Comparison of ENCODE assay signal across 21 cellular contexts in the genomic region with DNA sequence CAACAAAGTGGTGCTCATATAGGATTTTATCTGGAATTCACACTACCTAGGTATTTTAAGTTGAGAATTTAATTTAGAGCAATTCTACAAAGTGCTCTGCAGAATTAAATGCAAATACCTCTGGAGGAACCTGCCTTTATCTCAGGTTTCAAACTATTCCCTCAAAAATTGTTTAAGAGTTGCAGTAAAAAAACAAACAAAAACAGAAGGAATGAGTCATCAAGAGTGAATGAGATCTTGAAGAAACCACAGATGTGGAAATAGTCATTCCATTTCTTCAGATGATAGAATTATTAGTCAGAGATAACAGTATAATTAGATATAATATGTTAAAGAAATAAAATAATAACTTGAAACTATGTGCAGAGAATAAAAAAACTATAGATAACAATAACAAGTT.
DNase-seq lines count a peak whose midpoint lies in the region; ATAC-seq, FAIRE-seq and TF ChIP-seq lines count a peak whose summit lies in the region.
"Had no signal": no experiment of that assay in that cellular context is flagged by ENCODE, and none has a peak within 500 bp of the region (broad histone marks: within the 10 kb centered on the region; RNA-seq: fewer than 3 reads in every experiment).

No MANE protein-coding gene starts in this region.

- H3K27ac ChIP-seq in astrocyte (ENCODE audit: low read depth, low read length) (no peak overlapping the region), uterus (no peak overlapping the region)
- H3K27ac ChIP-seq: adrenal gland, colonic mucosa, epithelial cell of prostate, heart left ventricle, thyroid gland had no signal

- peak; percentile 15 for DNase-seq in HTR-8/SVneo (ENCODE audit: insufficient read length, low spot score)
- peak; percentile 34 for DNase-seq in astrocyte (ENCODE audit: low read depth)
- DNase-seq in fibroblast of pulmonary artery (ENCODE audit: low read depth) = peak; percentile 64
- no peak for DNase-seq in RCC 7860 (ENCODE audit: low spot score)
- DNase-seq in stimulated activated CD4-positive, alpha-beta T cell treated with anti-CD3 and anti-CD28 coated beads, Interleukin-4, amount 100 ng/mL, for 1 hour = no peak
- DNase-seq in uterus = no peak
- DNase-seq: activated CD4-positive, alpha-beta T cell treated with anti-CD3 and anti-CD28 coated beads for 1 hour; adrenal gland; colonic mucosa; heart left ventricle; mesendoderm; NCI-H2029; NCI-H524; thyroid gland had no signal

- FAIRE-seq in HTR-8/SVneo (lab: Jason Lieb, UNC) (no peak), astrocyte (lab: Jason Lieb, UNC) (no peak), RCC 7860 (lab: Jason Lieb, UNC) (no peak)
- FAIRE-seq: GM19239, islet of Langerhans had no signal

- no peak for TF ChIP-seq POLR2A in uterus (IDR thresholded peaks at IDR 0.05)

- H2AFZ ChIP-seq in astrocyte (ENCODE audit: low read depth, low read length) = no peak overlapping the region

- H3K4me1 ChIP-seq in astrocyte (ENCODE audit: insufficient read depth, low read length) (peaks cover 17% of the 10 kb centered on the region), uterus (no peaks in the 10 kb centered on the region)
- H3K4me1 ChIP-seq: adrenal gland, colonic mucosa, thyroid gland had no signal

- peaks cover 4% of the 10 kb centered on the region for H3K27me3 ChIP-seq in astrocyte (ENCODE audit: insufficient read depth, low read length)
- no peaks in the 10 kb centered on the region for H3K27me3 ChIP-seq in uterus
- H3K27me3 ChIP-seq: adrenal gland, colonic mucosa, heart left ventricle, thyroid gland had no signal

- H3K4me3 ChIP-seq in astrocyte (ENCODE audit: insufficient read depth, low read depth, low read length) (no peak overlapping the region), fibroblast of pulmonary artery (replicated peaks; ENCODE audit: low read depth, low read length) (no peak overlapping the region), uterus (no peak overlapping the region)
- H3K4me3 ChIP-seq: adrenal gland, colonic mucosa, heart left ventricle, smooth muscle cell, thyroid gland had no signal

- no peak overlapping the region for H3K9ac ChIP-seq in astrocyte (ENCODE audit: low read length)

- H4K20me1 ChIP-seq in astrocyte (ENCODE audit: insufficient read depth, low read length) = no peaks in the 10 kb centered on the region

- no peaks in the 10 kb centered on the region for H3K4me1 Mint-ChIP-seq in astrocyte (ENCODE audit: low read depth, unreplicated experiment)
- H3K4me1 Mint-ChIP-seq in stimulated activated memory B cell treated with anti-CD40 and anti-IgM and Interleukin-4, amounts not matched to agents 10 μg/mL and 1 μg/mL and 100 μg/mL, for 72 hours = no peaks in the 10 kb centered on the region

- H3K9me3 Mint-ChIP-seq in astrocyte (ENCODE audit: unreplicated experiment) = peaks cover 6% of the 10 kb centered on the region
- no peaks in the 10 kb centered on the region for H3K9me3 Mint-ChIP-seq in stimulated activated memory B cell treated with anti-CD40 and anti-IgM and Interleukin-4, amounts not matched to agents 10 μg/mL and 1 μg/mL and 100 μg/mL, for 72 hours
- H3K9me3 Mint-ChIP-seq: activated T-helper 2 cell treated with anti-CD3 and anti-CD28 coated beads, Interferon-gamma antibody, Interleukin-2, Interleukin-4, amounts not matched to agents 10 μg/mL and 5 μg/mL and 100 μg/mL, durations not matched to agents 14 hours and 24 hours and 36 hours; natural killer cell treated with Interleukin-12 subunit alpha and Interleukin-12 subunit beta and Interleukin-15 and Interleukin-18, amount 100 ng/mL, for 72 hours had no signal

- H3K36me3 Mint-ChIP-seq in astrocyte (ENCODE audit: low read depth, unreplicated experiment) = no peaks in the 10 kb centered on the region
- H3K36me3 Mint-ChIP-seq in stimulated activated memory B cell treated with anti-CD40 and anti-IgM and Interleukin-4, amounts not matched to agents 10 μg/mL and 1 μg/mL and 100 μg/mL, for 72 hours = no peaks in the 10 kb centered on the region
- H3K36me3 Mint-ChIP-seq: natural killer cell treated with Interleukin-12 subunit alpha and Interleukin-12 subunit beta and Interleukin-15 and Interleukin-18, amount 100 ng/mL, for 72 hours had no signal

- H3K79me2 ChIP-seq in astrocyte (ENCODE audit: insufficient read depth, low read length) = no peaks in the 10 kb centered on the region

- H3K4me2 ChIP-seq in astrocyte (ENCODE audit: low read length) = no peak overlapping the region
- H3K4me2 ChIP-seq: smooth muscle cell had no signal

- no peak for ATAC-seq in stimulated activated memory B cell treated with anti-CD40 and anti-IgM and Interleukin-4, amounts not matched to agents 10 μg/mL and 1 μg/mL and 100 μg/mL, for 72 hours
- ATAC-seq: heart left ventricle; natural killer cell treated with Interleukin-12 subunit alpha and Interleukin-12 subunit beta and Interleukin-15 and Interleukin-18, amount 100 ng/mL, for 72 hours had no signal

- H3K4me3 Mint-ChIP-seq in astrocyte (ENCODE audit: unreplicated experiment) = no peak overlapping the region
- no peak overlapping the region for H3K4me3 Mint-ChIP-seq in stimulated activated memory B cell treated with anti-CD40 and anti-IgM and Interleukin-4, amounts not matched to agents 10 μg/mL and 1 μg/mL and 100 μg/mL, for 72 hours
- H3K4me3 Mint-ChIP-seq: natural killer cell treated with Interleukin-12 subunit alpha and Interleukin-12 subunit beta and Interleukin-15 and Interleukin-18, amount 100 ng/mL, for 72 hours had no signal

- H3K36me3 ChIP-seq in astrocyte (ENCODE audit: insufficient read depth, low read length) (no peaks in the 10 kb centered on the region), uterus (no peaks in the 10 kb centered on the region)
- H3K36me3 ChIP-seq: adrenal gland, colonic mucosa, heart left ventricle, thyroid gland had no signal

- intact Hi-C loops in uterus (cut with DNase I; ENCODE audit: low total_unique reads) = no loop called here

- peaks cover 23% of the 10 kb centered on the region for H3K27me3 Mint-ChIP-seq in astrocyte (ENCODE audit: low read depth, unreplicated experiment)
- H3K27me3 Mint-ChIP-seq in stimulated activated memory B cell treated with anti-CD40 and anti-IgM and Interleukin-4, amounts not matched to agents 10 μg/mL and 1 μg/mL and 100 μg/mL, for 72 hours = peaks cover 22% of the 10 kb centered on the region

- no peak overlapping the region for H3K27ac Mint-ChIP-seq in astrocyte (ENCODE audit: unreplicated experiment)
- H3K27ac Mint-ChIP-seq in stimulated activated memory B cell treated with anti-CD40 and anti-IgM and Interleukin-4, amounts not matched to agents 10 μg/mL and 1 μg/mL and 100 μg/mL, for 72 hours = no peak overlapping the region
- H3K27ac Mint-ChIP-seq: activated T-helper 2 cell treated with anti-CD3 and anti-CD28 coated beads, Interferon-gamma antibody, Interleukin-2, Interleukin-4, amounts not matched to agents 10 μg/mL and 5 μg/mL and 100 μg/mL, durations not matched to agents 14 hours and 24 hours and 36 hours; natural killer cell treated with Interleukin-12 subunit alpha and Interleukin-12 subunit beta and Interleukin-15 and Interleukin-18, amount 100 ng/mL, for 72 hours had no signal

- H3K9me3 ChIP-seq in astrocyte (ENCODE audit: insufficient read depth, low read depth, low read length) (no peaks in the 10 kb centered on the region), uterus (no peaks in the 10 kb centered on the region)
- H3K9me3 ChIP-seq: adrenal gland, colonic mucosa, heart left ventricle, thyroid gland had no signal

- TF ChIP-seq CTCF in astrocyte (IDR thresholded peaks at IDR 0.05; ENCODE audit: insufficient read depth, low read depth, low read length) = no peak
- no peak for TF ChIP-seq CTCF in fibroblast of pulmonary artery (IDR thresholded peaks at IDR 0.05; ENCODE audit: low read length, missing control alignments)
- no peak for TF ChIP-seq CTCF in uterus (IDR thresholded peaks at IDR 0.05)

Comparison
In these comparisons a context has a peak if more than half of its experiments do, and no peak if none do; other contexts are left out.
1. DNase-seq: peak in HTR-8/SVneo (single experiment), astrocyte (single experiment) and fibroblast of pulmonary artery (single experiment); none in RCC 7860 (single experiment), stimulated activated CD4-positive, alpha-beta T cell treated with anti-CD3 and anti-CD28 coated beads, Interleukin-4, amount 100 ng/mL, for 1 hour (single experiment) and uterus (0 of 2).